ENCODE assay signal across 8 cellular contexts in genomic region chr17:45096926-45097325, GRCh38.
"Had no signal": no experiment of that assay in that cellular context is flagged by ENCODE, and none has a peak within 500 bp of the region (broad histone marks: within the 10 kb centered on the region; RNA-seq: fewer than 3 reads in every experiment).

No MANE protein-coding gene starts in this region.

- H3K27me3 ChIP-seq: left lung had no signal

- ATAC-seq: left lung had no signal

- H3K27ac ChIP-seq: left lung had no signal

- H3K4me3 ChIP-seq: left lung, skin epidermis had no signal

- DNase-seq: activated CD4-positive, alpha-beta T cell treated with anti-CD3 and anti-CD28 coated beads, Interleukin-2, amount 50 U/mL, for 1 hour; activated CD4-positive, CD25-positive, alpha-beta regulatory T cell; activated naive CD4-positive, alpha-beta T cell treated with anti-CD3 and anti-CD28 coated beads, Interleukin-2, amount 50 U/mL, for 16 hours; effector CD4-positive, alpha-beta T cell; SHP77; T-helper 2 cell had no signal

- H3K9me3 ChIP-seq: left lung had no signal
